In the genomic region with DNA sequence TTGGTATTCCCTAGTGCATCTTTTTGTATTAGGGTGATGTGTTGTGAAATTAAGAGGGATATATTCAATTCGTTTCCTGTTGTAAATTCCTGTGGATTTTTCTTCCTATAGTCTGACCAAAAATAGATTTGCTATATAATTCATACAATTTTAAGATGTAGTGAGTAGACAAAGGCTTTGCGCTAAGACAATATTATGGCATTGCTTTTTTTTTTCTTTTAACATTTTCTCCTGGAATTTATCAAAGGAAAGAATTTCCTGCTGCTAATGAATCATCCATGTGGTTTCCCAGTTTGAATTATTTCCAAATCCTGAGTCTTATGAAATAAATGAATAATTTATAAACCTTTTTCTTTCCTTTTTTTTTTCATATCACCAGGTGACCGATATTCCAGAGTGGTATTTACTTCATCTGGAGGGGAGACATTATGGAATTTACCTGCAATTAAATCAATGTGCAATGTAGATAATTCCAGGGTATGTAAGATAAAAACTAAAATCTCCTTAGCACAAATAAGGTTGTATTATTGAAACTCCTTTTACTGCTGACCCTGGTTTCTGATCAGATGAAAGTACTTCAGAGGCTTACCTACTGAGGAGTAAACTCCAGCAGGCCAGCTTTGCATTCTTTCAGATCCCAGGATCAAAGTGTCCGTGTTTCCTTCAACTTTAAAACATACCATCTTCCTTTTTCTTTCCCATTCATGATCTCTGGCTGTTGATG, we compare ENCODE assay signal across 14 cellular contexts.
DNase-seq lines count a peak whose midpoint lies in the region; ATAC-seq, FAIRE-seq and TF ChIP-seq lines count a peak whose summit lies in the region.
"Had no signal": no experiment of that assay in that cellular context is flagged by ENCODE, and none has a peak within 500 bp of the region (broad histone marks: within the 10 kb centered on the region; RNA-seq: fewer than 3 reads in every experiment).

No MANE protein-coding gene starts in this region.

- ATAC-seq in A549 (no peak), HG02642 (IDR thresholded peaks at IDR 0.05; ENCODE audit: poor library complexity, unreplicated experiment) (no peak)
- no peak for ATAC-seq in stimulated activated naive B cell treated with anti-CD40 and anti-IgM and Interleukin-4, amounts not matched to agents 10 μg/mL and 1 μg/mL and 100 μg/mL, for 72 hours (replicated peaks)
- ATAC-seq: K562 had no signal

- peaks cover 19% of the 10 kb centered on the region for H3K4me1 ChIP-seq in A549
- peaks cover 11 to 16% of the 10 kb centered on the region in 2 donors for H3K4me1 ChIP-seq in kidney (ENCODE audit: control insufficient read depth in 1 of 2, insufficient read depth in 1 of 2, low read depth in 1 of 2, low read length in 2 of 2)
- H3K4me1 ChIP-seq: testis had no signal

- 56% methylated on average over 4 of the region's 4 CpGs for WGBS in A549 (ENCODE audit: missing lambda C conversion rate)

- peaks cover 3 to 11% of the 10 kb centered on the region in 2 donors for H3K36me3 Mint-ChIP-seq in stimulated activated naive B cell treated with anti-CD40 and anti-IgM and Interleukin-4, amounts not matched to agents 10 μg/mL and 1 μg/mL and 100 μg/mL, for 72 hours

- TF ChIP-seq EP300 in A549 (IDR thresholded peaks at IDR 0.05): no peak

- H3K27ac Mint-ChIP-seq in stimulated activated naive B cell treated with anti-CD40 and anti-IgM and Interleukin-4, amounts not matched to agents 10 μg/mL and 1 μg/mL and 100 μg/mL, for 72 hours: no peak overlapping the region

- no peak for DNase-seq in A549 (ENCODE audit: low read depth in 1 of 2, low spot score in 1 of 2)
- DNase-seq in HFF-Myc (ENCODE audit: extremely low read depth, low read depth): peak; percentile 27
- peak; percentile 75 for DNase-seq in astrocyte of the hippocampus (ENCODE audit: low read depth, low spot score)
- DNase-seq in kidney: no peak
- no peak for DNase-seq in stimulated activated naive B cell treated with anti-CD40 and anti-IgM and Interleukin-4, amounts not matched to agents 10 μg/mL and 1 μg/mL and 100 μg/mL, for 72 hours
- DNase-seq in NAMALWA (ENCODE audit: low spot score): no peak
- no peak for DNase-seq in stimulated activated CD4-positive, alpha-beta T cell treated with anti-CD3 and anti-CD28 coated beads, Interleukin-4, amount 100 ng/mL, for 1 hour
- DNase-seq: activated CD4-positive, CD25-positive, alpha-beta regulatory T cell treated with anti-CD3 and anti-CD28 coated beads, Interleukin-2, amount 50 U/mL, for 72 hours; activated effector memory CD4-positive, alpha-beta T cell treated with Interleukin-2 at 50 U/mL for 16 hours; cortex of kidney; testis had no signal

- no peaks in the 10 kb centered on the region for H3K4me1 Mint-ChIP-seq in stimulated activated naive B cell treated with anti-CD40 and anti-IgM and Interleukin-4, amounts not matched to agents 10 μg/mL and 1 μg/mL and 100 μg/mL, for 72 hours

- no peak for TF ChIP-seq RAD21 in A549 (conservative IDR thresholded peaks at IDR 0.05 in 1 of 2, IDR thresholded peaks at IDR 0.05 in 1 of 2)

- CTCF ChIA-PET in A549 (lab: Yijun Ruan, JAX): interaction anchor here (0.9 to 1.6 kb wide), 2 partner anchors 95 to 175 kb away, joined by 3 to 4 read pairs; no protein-coding TSS in a partner anchor

- H3K27ac ChIP-seq in A549 (peak overlapping the region in 1 of 2 experiments; percentile 52; a peak in 2 of 6 replicates), kidney (ENCODE audit: low read depth in 2 of 2, low read length in 2 of 2) (peak overlapping the region; percentile 28 to 65)
- H3K27ac ChIP-seq: BLaER1, testis had no signal

- H3K9me3 ChIP-seq in A549 (no peaks in the 10 kb centered on the region), kidney (ENCODE audit: control insufficient read depth in 1 of 2, low read length in 2 of 2) (no peaks in the 10 kb centered on the region)
- H3K9me3 ChIP-seq: BLaER1, testis had no signal

- no peak for FAIRE-seq in A549 (lab: Jason Lieb, UNC)
- FAIRE-seq in kidney (lab: Jason Lieb, UNC): peak; percentile 62
- FAIRE-seq: K562 had no signal

- H3K4me3 ChIP-seq in A549: no peak overlapping the region
- H3K4me3 ChIP-seq in HFF-Myc (replicated peaks; ENCODE audit: low read depth, low read length): no peak overlapping the region
- H3K4me3 ChIP-seq in kidney (ENCODE audit: low read length in 2 of 2): no peak overlapping the region
- H3K4me3 ChIP-seq: BLaER1, K562, testis had no signal

- no peak for TF ChIP-seq CTCF in A549 (IDR thresholded peaks at IDR 0.05)
- TF ChIP-seq CTCF in HFF-Myc (IDR thresholded peaks at IDR 0.05; ENCODE audit: low read depth, low read length, missing control alignments): no peak
- no peak for TF ChIP-seq CTCF in kidney (IDR thresholded peaks at IDR 0.05; ENCODE audit: borderline replicate concordance, extremely low read depth, insufficient read depth)

- peaks cover 0 to 4% of the 10 kb centered on the region in 2 donors for H3K36me3 ChIP-seq in kidney (ENCODE audit: control insufficient read depth in 1 of 2, insufficient read depth in 2 of 2, low read length in 2 of 2)
- H3K36me3 ChIP-seq: BLaER1 had no signal

- no peak for TF ChIP-seq POLR2A in A549 (IDR thresholded peaks at IDR 0.05; ENCODE audit: low read length)

- H3K4me3 Mint-ChIP-seq in stimulated activated naive B cell treated with anti-CD40 and anti-IgM and Interleukin-4, amounts not matched to agents 10 μg/mL and 1 μg/mL and 100 μg/mL, for 72 hours: no peak overlapping the region

- H3K27me3 Mint-ChIP-seq in stimulated activated naive B cell treated with anti-CD40 and anti-IgM and Interleukin-4, amounts not matched to agents 10 μg/mL and 1 μg/mL and 100 μg/mL, for 72 hours: no peaks in the 10 kb centered on the region

- peak overlapping the region; percentile 38 for H3K4me2 ChIP-seq in A549

- POLR2A ChIA-PET in A549 (lab: Yijun Ruan, JAX): no interaction called here

- no peaks in the 10 kb centered on the region for H3K9me3 Mint-ChIP-seq in stimulated activated naive B cell treated with anti-CD40 and anti-IgM and Interleukin-4, amounts not matched to agents 10 μg/mL and 1 μg/mL and 100 μg/mL, for 72 hours

- intact Hi-C loops in kidney (cut with DNase I): no loop called here

- H3K9ac ChIP-seq in kidney (ENCODE audit: low read length in 2 of 2): no peak overlapping the region
- H3K9ac ChIP-seq: BLaER1 had no signal

TF ChIP-seq in A549, 52 proteins besides CTCF, POLR2A, EP300 and RAD21:
- TF ChIP-seq, protein P1, sequence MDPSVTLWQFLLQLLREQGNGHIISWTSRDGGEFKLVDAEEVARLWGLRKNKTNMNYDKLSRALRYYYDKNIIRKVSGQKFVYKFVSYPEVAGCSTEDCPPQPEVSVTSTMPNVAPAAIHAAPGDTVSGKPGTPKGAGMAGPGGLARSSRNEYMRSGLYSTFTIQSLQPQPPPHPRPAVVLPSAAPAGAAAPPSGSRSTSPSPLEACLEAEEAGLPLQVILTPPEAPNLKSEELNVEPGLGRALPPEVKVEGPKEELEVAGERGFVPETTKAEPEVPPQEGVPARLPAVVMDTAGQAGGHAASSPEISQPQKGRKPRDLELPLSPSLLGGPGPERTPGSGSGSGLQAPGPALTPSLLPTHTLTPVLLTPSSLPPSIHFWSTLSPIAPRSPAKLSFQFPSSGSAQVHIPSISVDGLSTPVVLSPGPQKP (IDR thresholded peaks at IDR 0.05; ENCODE audit: low read depth, low read length): no peak
- 0 out of 2 replicates have a peak, but pooled peaks have one; percentile 29 for TF ChIP-seq JUNB (IDR thresholded peaks at IDR 0.05)
- 0 out of 2 replicates have a peak, but pooled peaks have one; percentile 40 for TF ChIP-seq FOSL2 (IDR thresholded peaks at IDR 0.05)
- 0 out of 2 replicates have a peak, but pooled peaks have one; percentile 24 for TF ChIP-seq FOSL2 (CRISPR knock-in tag; IDR thresholded peaks at IDR 0.05)
- 0 out of 4 replicates have a peak, but pooled peaks of 1 of the 2 experiments have one; percentile 26 for TF ChIP-seq CEBPB (IDR thresholded peaks at IDR 0.05)

Comparison
In these comparisons a context has a peak if more than half of its experiments do, and no peak if none do; other contexts are left out.
1. DNase-seq: peak in HFF-Myc (single experiment) and astrocyte of the hippocampus (single experiment); none in A549 (0 of 2), kidney (single experiment), stimulated activated naive B cell treated with anti-CD40 and anti-IgM and Interleukin-4, amounts not matched to agents 10 μg/mL and 1 μg/mL and 100 μg/mL, for 72 hours (single experiment), NAMALWA (single experiment) and stimulated activated CD4-positive, alpha-beta T cell treated with anti-CD3 and anti-CD28 coated beads, Interleukin-4, amount 100 ng/mL, for 1 hour (single experiment).